14 cellular contexts compared by ENCODE assay signal in the genomic region with DNA sequence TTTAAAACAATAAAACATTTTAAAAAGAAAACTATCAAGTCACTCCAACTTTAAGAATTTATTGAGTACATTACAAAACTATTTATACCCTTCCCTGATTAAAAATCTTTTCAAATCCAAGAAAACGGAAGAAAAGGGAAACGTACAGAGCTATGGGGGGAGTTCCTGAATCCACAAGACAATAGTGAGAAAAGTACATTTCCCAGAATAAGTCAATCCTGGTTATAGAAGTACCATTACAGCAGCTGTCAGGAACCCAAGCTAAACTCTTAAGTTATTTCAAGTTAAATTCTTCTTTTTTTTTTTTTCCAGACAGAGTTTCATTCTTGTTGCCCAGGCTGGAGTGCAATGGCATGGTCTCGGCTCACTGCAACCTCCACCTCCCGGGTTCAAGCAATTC.
"Had no signal": no experiment of that assay in that cellular context is flagged by ENCODE, and none has a peak within 500 bp of the region (broad histone marks: within the 10 kb centered on the region; RNA-seq: fewer than 3 reads in every experiment).

No MANE protein-coding gene starts in this region.

- H3K4me3 ChIP-seq: dorsolateral prefrontal cortex, lower lobe of right lung, SK-N-MC, upper lobe of left lung had no signal

- H3K27me3 Mint-ChIP-seq: activated CD8-positive, alpha-beta memory T cell treated with anti-CD3 and anti-CD28 coated beads, Interleukin-2, amount 10 ng/mL, durations not matched to agents 7 days and 5 days; activated naive CD8-positive, alpha-beta T cell treated with anti-CD3 and anti-CD28 coated beads for 36 hours; stimulated activated memory B cell treated with anti-CD40 and anti-IgM and Interleukin-4, amounts not matched to agents 10 μg/mL and 1 μg/mL and 100 μg/mL, for 72 hours had no signal

- DNase-seq: activated CD4-positive, alpha-beta T cell treated with anti-CD3 and anti-CD28 coated beads, Interleukin-2, amount 50 U/mL, for 4 hours; activated CD4-positive, CD25-positive, alpha-beta regulatory T cell treated with anti-CD3 and anti-CD28 coated beads, Interleukin-2, amount 50 U/mL, for 72 hours; activated CD8-positive, alpha-beta memory T cell treated with anti-CD3 and anti-CD28 coated beads, Interleukin-2, amount 10 ng/mL, durations not matched to agents 7 days and 5 days; activated effector memory CD4-positive, alpha-beta T cell treated with anti-CD3 and anti-CD28 coated beads, Interleukin-2, amount 50 U/mL, for 16 hours; activated naive CD8-positive, alpha-beta T cell treated with anti-CD3 and anti-CD28 coated beads for 36 hours; activated T-cell treated with anti-CD3 and anti-CD28 coated beads, Interleukin-2, amount 50 U/mL, for 1 hour; dorsolateral prefrontal cortex; endodermal cell; kidney glomerular epithelial cell; lower lobe of right lung; T-helper 9 cell; upper lobe of left lung had no signal

- H3K4me3 Mint-ChIP-seq: activated CD8-positive, alpha-beta memory T cell treated with anti-CD3 and anti-CD28 coated beads, Interleukin-2, amount 10 ng/mL, durations not matched to agents 7 days and 5 days; activated naive CD8-positive, alpha-beta T cell treated with anti-CD3 and anti-CD28 coated beads for 36 hours; endodermal cell; stimulated activated memory B cell treated with anti-CD40 and anti-IgM and Interleukin-4, amounts not matched to agents 10 μg/mL and 1 μg/mL and 100 μg/mL, for 72 hours had no signal

- H3K36me3 Mint-ChIP-seq: stimulated activated memory B cell treated with anti-CD40 and anti-IgM and Interleukin-4, amounts not matched to agents 10 μg/mL and 1 μg/mL and 100 μg/mL, for 72 hours had no signal

- H3K9me3 Mint-ChIP-seq: activated naive CD8-positive, alpha-beta T cell treated with anti-CD3 and anti-CD28 coated beads for 36 hours; endodermal cell; stimulated activated memory B cell treated with anti-CD40 and anti-IgM and Interleukin-4, amounts not matched to agents 10 μg/mL and 1 μg/mL and 100 μg/mL, for 72 hours had no signal

- ATAC-seq: activated CD8-positive, alpha-beta memory T cell treated with anti-CD3 and anti-CD28 coated beads, Interleukin-2, amount 10 ng/mL, durations not matched to agents 7 days and 5 days; lower lobe of right lung; stimulated activated memory B cell treated with anti-CD40 and anti-IgM and Interleukin-4, amounts not matched to agents 10 μg/mL and 1 μg/mL and 100 μg/mL, for 72 hours had no signal

- H3K36me3 ChIP-seq: lower lobe of right lung, upper lobe of left lung had no signal

- H3K27ac ChIP-seq: lower lobe of right lung, SK-N-MC had no signal

- H3K27me3 ChIP-seq: dorsolateral prefrontal cortex, upper lobe of left lung had no signal

- H3K27ac Mint-ChIP-seq: activated naive CD8-positive, alpha-beta T cell treated with anti-CD3 and anti-CD28 coated beads for 36 hours; endodermal cell; stimulated activated memory B cell treated with anti-CD40 and anti-IgM and Interleukin-4, amounts not matched to agents 10 μg/mL and 1 μg/mL and 100 μg/mL, for 72 hours had no signal

- H3K9me3 ChIP-seq: lower lobe of right lung, upper lobe of left lung had no signal
